1 cellular context compared by ENCODE assay signal in genomic region chr10:126528320-126528835, GRCh38.
TF ChIP-seq lines count a peak whose summit lies in the region.

No MANE protein-coding gene starts in this region.

TF ChIP-seq in H1, 55 proteins besides CTCF, POLR2A, EP300 and RAD21 (continued from another document):
- no peak for TF ChIP-seq ATF2 (IDR thresholded peaks at IDR 0.05; ENCODE audit: low read length)
